In genomic region chr18:32262092-32262491, GRCh38 we compare ENCODE assay signal across 21 cellular contexts.
DNase-seq lines count a peak whose midpoint lies in the region; ATAC-seq and TF ChIP-seq lines count a peak whose summit lies in the region.
"Had no signal": no experiment of that assay in that cellular context is flagged by ENCODE, and none has a peak within 500 bp of the region (broad histone marks: within the 10 kb centered on the region; RNA-seq: fewer than 3 reads in every experiment).

No MANE protein-coding gene starts in this region.

- no peak overlapping the region for H3K27ac ChIP-seq in endodermal cell (ENCODE audit: low read depth, low read length)
- H3K27ac ChIP-seq: A549; BLaER1 treated with 17β-estradiol and CSF1 and Interleukin-3, amounts not matched to agents 10 nM and 100 nM had no signal

- H3K4me1 Mint-ChIP-seq in endodermal cell, result peaks cover 18% of the 10 kb centered on the region
- H3K4me1 Mint-ChIP-seq in activated naive CD4-positive, alpha-beta T cell treated with anti-CD3 and anti-CD28 coated beads for 36 hours (ENCODE audit: low read depth), result no peaks in the 10 kb centered on the region
- H3K4me1 Mint-ChIP-seq: CD8-positive, alpha-beta memory T cell; GM23338; H9 had no signal

- CTCF ChIA-PET in activated naive CD4-positive, alpha-beta T cell treated with anti-CD3 and anti-CD28 coated beads for 36 hours (lab: Charles Lee), result no interaction called here

- H3K4me3 ChIP-seq in endodermal cell (ENCODE audit: low read length), result peak overlapping the region; percentile 33
- H3K4me3 ChIP-seq: A549; BLaER1 treated with 17β-estradiol and CSF1 and Interleukin-3, amounts not matched to agents 10 nM and 100 nM; GM23338 had no signal

- H3K9me3 ChIP-seq in endodermal cell (ENCODE audit: control insufficient read depth, low read length), result no peaks in the 10 kb centered on the region
- H3K9me3 ChIP-seq: A549; BE2C; BLaER1 treated with 17β-estradiol and CSF1 and Interleukin-3, amounts not matched to agents 10 nM and 100 nM had no signal

- no peaks in the 10 kb centered on the region for H3K36me3 ChIP-seq in endodermal cell (ENCODE audit: control insufficient read depth, insufficient read depth, low read length)
- H3K36me3 ChIP-seq: BE2C; BLaER1 treated with 17β-estradiol and CSF1 and Interleukin-3, amounts not matched to agents 10 nM and 100 nM had no signal

- no peaks in the 10 kb centered on the region for H3K27me3 ChIP-seq in endodermal cell (ENCODE audit: control insufficient read depth, insufficient read depth, low read length, poor library complexity, severe bottlenecking)
- H3K27me3 ChIP-seq: BE2C; BLaER1 treated with 17β-estradiol and CSF1 and Interleukin-3, amounts not matched to agents 10 nM and 100 nM had no signal

- WGBS in endodermal cell (ENCODE audit: insufficient coverage in 1 of 2, insufficient read length in 1 of 2), 2 experiments, result 67 to 74% methylated on average over 1 of the region's 1 CpG

- peaks cover 17% of the 10 kb centered on the region for H3K4me1 ChIP-seq in endodermal cell (ENCODE audit: control insufficient read depth, insufficient read depth, low read length)
- H3K4me1 ChIP-seq: A549, BE2C had no signal

- intact Hi-C loops in Right ventricle myocardium superior (cut with DNase I) (no loop called here), left ventricle myocardium superior (cut with micrococcal nuclease) (loop anchor here (10.0 kb wide), 1 partner anchor 97 kb away; no protein-coding TSS in a partner anchor)
- intact Hi-C loops in activated naive CD4-positive, alpha-beta T cell treated with anti-CD3 and anti-CD28 coated beads for 36 hours (cut with micrococcal nuclease), result no loop called here

- no peak for DNase-seq in Right ventricle myocardium superior
- DNase-seq in left ventricle myocardium superior, result no peak
- DNase-seq in NCI-H82 (lab: John Stamatoyannopoulos, UW), result peak; percentile 41
- DNase-seq in endodermal cell, result no peak
- no peak for DNase-seq in activated naive CD4-positive, alpha-beta T cell treated with anti-CD3 and anti-CD28 coated beads for 36 hours
- DNase-seq: 8988T; ACHN; AML-193; BE2C; CD4-positive, alpha-beta T cell; CD8-positive, alpha-beta memory T cell; DMS53; DMS79 treated with DMSO at 0.1 percent for 48 hours; GF-D8; H9 had no signal

- H3K9me3 Mint-ChIP-seq in endodermal cell, result no peaks in the 10 kb centered on the region
- no peaks in the 10 kb centered on the region for H3K9me3 Mint-ChIP-seq in activated naive CD4-positive, alpha-beta T cell treated with anti-CD3 and anti-CD28 coated beads for 36 hours
- H3K9me3 Mint-ChIP-seq: CD4-positive, alpha-beta T cell; GM23338; H9 had no signal

- peaks cover 2% of the 10 kb centered on the region for H3K36me3 Mint-ChIP-seq in endodermal cell (ENCODE audit: low read depth)
- H3K36me3 Mint-ChIP-seq in activated naive CD4-positive, alpha-beta T cell treated with anti-CD3 and anti-CD28 coated beads for 36 hours (ENCODE audit: low read depth), result no peaks in the 10 kb centered on the region
- H3K36me3 Mint-ChIP-seq: CD14-positive monocyte; CD8-positive, alpha-beta memory T cell had no signal

- H3K27me3 Mint-ChIP-seq in endodermal cell (ENCODE audit: insufficient read depth), result peaks cover 2% of the 10 kb centered on the region
- H3K27me3 Mint-ChIP-seq in activated naive CD4-positive, alpha-beta T cell treated with anti-CD3 and anti-CD28 coated beads for 36 hours (ENCODE audit: low read depth), result peaks cover 14% of the 10 kb centered on the region

- H3K9ac ChIP-seq in endodermal cell (ENCODE audit: extremely low read depth, low read length, poor library complexity, severe bottlenecking), result no peak overlapping the region
- H3K9ac ChIP-seq: BLaER1 treated with 17β-estradiol and CSF1 and Interleukin-3, amounts not matched to agents 10 nM and 100 nM had no signal

- ATAC-seq in Right ventricle myocardium superior (ENCODE audit: poor library complexity), result peak; percentile 34
- no peak for ATAC-seq in left ventricle myocardium superior
- no peak for ATAC-seq in HG02678 (IDR thresholded peaks at IDR 0.05; ENCODE audit: unreplicated experiment)
- ATAC-seq: A549, GM23338, HCT116 had no signal

- no peak for TF ChIP-seq CTCF in endodermal cell (conservative IDR thresholded peaks at IDR 0.05)

- H3K4me3 Mint-ChIP-seq in endodermal cell, result no peak overlapping the region
- H3K4me3 Mint-ChIP-seq in activated naive CD4-positive, alpha-beta T cell treated with anti-CD3 and anti-CD28 coated beads for 36 hours, result no peak overlapping the region
- H3K4me3 Mint-ChIP-seq: CD14-positive monocyte; CD4-positive, alpha-beta T cell; CD8-positive, alpha-beta memory T cell; GM23338; H9 had no signal

- H3K27ac Mint-ChIP-seq in endodermal cell, result no peak overlapping the region
- no peak overlapping the region for H3K27ac Mint-ChIP-seq in activated naive CD4-positive, alpha-beta T cell treated with anti-CD3 and anti-CD28 coated beads for 36 hours
- H3K27ac Mint-ChIP-seq: CD14-positive monocyte; CD4-positive, alpha-beta T cell; CD8-positive, alpha-beta memory T cell; GM23338; H9 had no signal
